Comparison of ENCODE assay signal across 17 cellular contexts in the genomic region with DNA sequence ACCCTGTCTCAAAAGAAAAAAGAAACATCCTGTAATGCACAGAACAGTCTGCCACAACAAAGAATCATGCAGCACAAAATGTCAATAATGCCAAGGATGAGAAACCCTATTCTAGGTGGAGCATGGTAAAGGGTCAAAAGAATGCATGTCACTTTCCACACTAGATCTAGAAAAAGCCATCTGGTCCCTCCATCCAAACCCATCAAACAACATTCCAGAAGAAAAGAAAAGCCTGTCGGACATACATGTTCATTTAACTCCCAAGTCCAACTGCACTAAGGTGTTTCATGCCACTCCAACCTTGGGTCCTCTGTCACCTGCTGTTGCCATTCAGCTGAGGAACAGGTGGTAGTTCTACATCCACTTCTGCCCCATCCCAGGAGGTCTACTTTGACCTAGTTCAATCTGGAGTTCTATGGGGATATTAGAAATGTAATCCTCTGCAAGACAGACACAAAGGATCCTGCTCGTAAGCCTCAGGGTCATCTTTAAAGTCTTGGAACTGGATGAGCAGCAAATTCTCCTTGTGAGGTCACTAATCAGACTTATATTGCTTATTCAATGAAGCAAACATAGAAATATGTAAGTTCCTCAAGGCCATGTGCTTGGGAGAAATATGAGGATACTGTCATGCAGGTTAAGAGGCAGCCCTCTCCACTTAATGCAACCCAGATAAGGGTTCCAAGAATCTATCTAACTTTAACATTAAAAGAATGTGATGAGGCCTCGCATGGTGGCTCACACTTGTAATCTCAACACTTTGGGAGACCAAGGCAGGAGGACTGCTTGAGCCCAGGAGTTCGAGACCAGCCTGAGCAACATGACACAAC. TPM values are rescaled to one million over a fixed set of nuclear protein-coding genes. Genes with fewer than 3 reads are reported as not detected.
DNase-seq lines count a peak whose midpoint lies in the region; ATAC-seq and TF ChIP-seq lines count a peak whose summit lies in the region.
"Had no signal": no experiment of that assay in that cellular context is flagged by ENCODE, and none has a peak within 500 bp of the region (broad histone marks: within the 10 kb centered on the region; RNA-seq: fewer than 3 reads in every experiment).

No MANE protein-coding gene starts in this region.

- no peaks in the 10 kb centered on the region for H3K27me3 ChIP-seq in CD4-positive, CD25-positive, alpha-beta regulatory T cell (ENCODE audit: control insufficient read depth, insufficient read depth, low read length)
- H3K27me3 ChIP-seq in CD8-positive, alpha-beta T cell (ENCODE audit: insufficient read depth, low read length) = no peaks in the 10 kb centered on the region
- no peaks in the 10 kb centered on the region for H3K27me3 ChIP-seq in neutrophil
- H3K27me3 ChIP-seq: BE2C, SJSA1 had no signal

- peak overlapping the region; percentile 1 to 79 (median 54) for H3K4me3 Mint-ChIP-seq in CD4-positive, CD25-positive, alpha-beta regulatory T cell
- no peak overlapping the region for H3K4me3 Mint-ChIP-seq in CD8-positive, alpha-beta T cell
- peak overlapping the region; percentile 27 for H3K4me3 Mint-ChIP-seq in activated naive CD8-positive, alpha-beta T cell

- H3K36me3 ChIP-seq in CD4-positive, CD25-positive, alpha-beta regulatory T cell (ENCODE audit: control insufficient read depth, insufficient read depth, low read length) = peaks cover 43% of the 10 kb centered on the region
- peaks cover 5% of the 10 kb centered on the region for H3K36me3 ChIP-seq in CD8-positive, alpha-beta T cell (ENCODE audit: insufficient read depth, low read length)
- H3K36me3 ChIP-seq in neutrophil = peaks cover 51% of the 10 kb centered on the region

- H3K27me3 Mint-ChIP-seq in CD4-positive, CD25-positive, alpha-beta regulatory T cell = no peaks in the 10 kb centered on the region
- no peaks in the 10 kb centered on the region for H3K27me3 Mint-ChIP-seq in CD8-positive, alpha-beta T cell (ENCODE audit: low read depth)
- H3K27me3 Mint-ChIP-seq in activated naive CD8-positive, alpha-beta T cell = no peaks in the 10 kb centered on the region
- H3K27me3 Mint-ChIP-seq: IgD-negative memory B cell had no signal

- H3K4me1 ChIP-seq in CD4-positive, CD25-positive, alpha-beta regulatory T cell (ENCODE audit: control insufficient read depth, insufficient read depth, low read length, poor library complexity, severe bottlenecking) = peaks cover 38% of the 10 kb centered on the region
- H3K4me1 ChIP-seq in CD8-positive, alpha-beta T cell (ENCODE audit: insufficient read depth, low read length) = peaks cover 52% of the 10 kb centered on the region
- peaks cover 58 to 59% of the 10 kb centered on the region in 2 experiments for H3K4me1 ChIP-seq in neutrophil (ENCODE audit: control insufficient read depth in 1 of 2, insufficient read depth in 1 of 2, low read depth in 1 of 2, low read length in 1 of 2)

- intact Hi-C loops in CD8-positive, alpha-beta T cell (cut with DNase I, micrococcal nuclease) = no loop called here

- peak overlapping the region in 2 of 3 donors; percentile 8 to 60 for H3K27ac Mint-ChIP-seq in CD4-positive, CD25-positive, alpha-beta regulatory T cell
- H3K27ac Mint-ChIP-seq in CD8-positive, alpha-beta T cell = peak overlapping the region; percentile 86
- peak overlapping the region; percentile 97 for H3K27ac Mint-ChIP-seq in activated naive CD8-positive, alpha-beta T cell

- no peak for ATAC-seq in CD4-positive, CD25-positive, alpha-beta regulatory T cell (ENCODE audit: low read depth in 2 of 2)
- ATAC-seq in CD8-positive, alpha-beta T cell = no peak
- no peak for ATAC-seq in HG03139 (IDR thresholded peaks at IDR 0.05; ENCODE audit: unreplicated experiment)
- ATAC-seq in HG02759 (IDR thresholded peaks at IDR 0.05; ENCODE audit: unreplicated experiment) = no peak
- ATAC-seq in GM19324 (IDR thresholded peaks at IDR 0.05; ENCODE audit: low FRiP score, unreplicated experiment) = no peak
- ATAC-seq: HCT116 had no signal

- peaks cover 0 to 1% (median 0%) of the 10 kb centered on the region in 7 donors for H3K9me3 Mint-ChIP-seq in CD4-positive, CD25-positive, alpha-beta regulatory T cell
- no peaks in the 10 kb centered on the region for H3K9me3 Mint-ChIP-seq in CD8-positive, alpha-beta T cell
- no peaks in the 10 kb centered on the region for H3K9me3 Mint-ChIP-seq in activated naive CD8-positive, alpha-beta T cell (ENCODE audit: low read depth)
- H3K9me3 Mint-ChIP-seq: IgD-negative memory B cell had no signal

- no peak for DNase-seq in CD4-positive, CD25-positive, alpha-beta regulatory T cell
- no peak for DNase-seq in CD8-positive, alpha-beta T cell
- DNase-seq: BE2C, COR-L47, DMS153, NCI-H1048, NCI-H146, NCI-H69 had no signal

- peaks cover 30% of the 10 kb centered on the region for H3K36me3 Mint-ChIP-seq in CD4-positive, CD25-positive, alpha-beta regulatory T cell
- peaks cover 59% of the 10 kb centered on the region for H3K36me3 Mint-ChIP-seq in CD8-positive, alpha-beta T cell
- peaks cover 13% of the 10 kb centered on the region for H3K36me3 Mint-ChIP-seq in activated naive CD8-positive, alpha-beta T cell

- H3K27ac ChIP-seq in CD4-positive, CD25-positive, alpha-beta regulatory T cell (ENCODE audit: insufficient read depth, low read length, poor library complexity, severe bottlenecking) = no peak overlapping the region
- no peak overlapping the region for H3K27ac ChIP-seq in CD8-positive, alpha-beta T cell (ENCODE audit: low read depth, low read length)
- peak overlapping the region; percentile 78 for H3K27ac ChIP-seq in neutrophil
- H3K27ac ChIP-seq: RWPE1, SJSA1 had no signal

- H3K4me1 Mint-ChIP-seq in CD4-positive, CD25-positive, alpha-beta regulatory T cell = peaks cover 32 to 62% (median 48%) of the 10 kb centered on the region in 4 donors
- peaks cover 58% of the 10 kb centered on the region for H3K4me1 Mint-ChIP-seq in CD8-positive, alpha-beta T cell (ENCODE audit: low read depth)
- H3K4me1 Mint-ChIP-seq in activated naive CD8-positive, alpha-beta T cell (ENCODE audit: low read depth) = peaks cover 58% of the 10 kb centered on the region

- H3K4me3 ChIP-seq in CD4-positive, CD25-positive, alpha-beta regulatory T cell (ENCODE audit: low read depth, low read length) = peak overlapping the region; percentile 6
- H3K4me3 ChIP-seq in CD8-positive, alpha-beta T cell (ENCODE audit: low read depth, low read length) = no peak overlapping the region
- H3K4me3 ChIP-seq in neutrophil (ENCODE audit: low read depth in 1 of 2, low read length in 1 of 2) = no peak overlapping the region
- H3K4me3 ChIP-seq: SJSA1 had no signal

- POLR2A ChIA-PET in CD8-positive, alpha-beta T cell (lab: Charles Lee) = interaction anchor here (1.2 kb wide), 1 partner anchor 59 kb away, joined by 6 read pairs; no protein-coding TSS in a partner anchor

- no peak for TF ChIP-seq CTCF in CD8-positive, alpha-beta T cell (IDR thresholded peaks at IDR 0.05)
- TF ChIP-seq CTCF in neutrophil (IDR thresholded peaks at IDR 0.05) = no peak

- no peaks in the 10 kb centered on the region for H3K9me3 ChIP-seq in CD4-positive, CD25-positive, alpha-beta regulatory T cell (ENCODE audit: control insufficient read depth in 2 of 2, low read length in 2 of 2)
- no peaks in the 10 kb centered on the region for H3K9me3 ChIP-seq in CD8-positive, alpha-beta T cell (ENCODE audit: low read length)
- H3K9me3 ChIP-seq in neutrophil = no peaks in the 10 kb centered on the region
- H3K9me3 ChIP-seq: BE2C, SJSA1 had no signal

- CTCF ChIA-PET in CD8-positive, alpha-beta T cell (lab: Charles Lee) = interaction anchor here (0.7 to 1.1 kb wide), 3 partner anchors 24 to 185 kb away, joined by 3 read pairs; a partner anchor contains a TSS

RNA-seq across cellular contexts. Expression of a gene that starts 3.7 kb away (rescaled TPM):
- 40.9 TPM for total RNA-seq in CD4-positive, CD25-positive, alpha-beta regulatory T cell
- 10 to 100 TPM; 39.5 to 46.4 (median 41.8) TPM for polyA plus RNA-seq in CD4-positive, CD25-positive, alpha-beta regulatory T cell
- 10 to 100 TPM; 32.4 to 34.6 TPM for total RNA-seq in CD8-positive, alpha-beta T cell

RNA-seq across cellular contexts. Expression of a gene that starts 10.9 kb away (rescaled TPM):
- 28.2 TPM for total RNA-seq in CD4-positive, CD25-positive, alpha-beta regulatory T cell
- polyA plus RNA-seq in CD4-positive, CD25-positive, alpha-beta regulatory T cell = 10 to 100 TPM; 21.1 to 24.5 (median 22.2) TPM
- 10 to 100 TPM; 11.5 to 12.8 TPM for total RNA-seq in CD8-positive, alpha-beta T cell

RNA-seq across cellular contexts. Expression of a gene that starts 11.0 kb away (rescaled TPM):
- total RNA-seq in CD4-positive, CD25-positive, alpha-beta regulatory T cell = 48.0 TPM
- polyA plus RNA-seq in CD4-positive, CD25-positive, alpha-beta regulatory T cell = 100 to 1,000 TPM in 2 of 4 donors, 10 to 100 TPM in 2; 90.9 to 109 (median 98.6) TPM
- total RNA-seq in CD8-positive, alpha-beta T cell = 10 to 100 TPM; 64.7 to 75.5 TPM

RNA-seq across cellular contexts. Expression of a gene that starts 25.0 kb away (rescaled TPM):
- total RNA-seq in CD4-positive, CD25-positive, alpha-beta regulatory T cell = 115 TPM
- polyA plus RNA-seq in CD4-positive, CD25-positive, alpha-beta regulatory T cell = 100 to 1,000 TPM; 147 to 188 (median 171) TPM
- total RNA-seq in CD8-positive, alpha-beta T cell = 10 to 100 TPM; 94.7 to 96.6 TPM

RNA-seq across cellular contexts. Expression of a gene that starts 30.5 kb away (rescaled TPM):
- total RNA-seq in CD4-positive, CD25-positive, alpha-beta regulatory T cell = 36.9 TPM
- 10 to 100 TPM; 18.8 to 27.0 (median 22.1) TPM for polyA plus RNA-seq in CD4-positive, CD25-positive, alpha-beta regulatory T cell
- 10 to 100 TPM; 34.8 to 38.1 TPM for total RNA-seq in CD8-positive, alpha-beta T cell

Comparison
In these comparisons a context has a peak if more than half of its experiments do, and no peak if none do; other contexts are left out.
1. H3K27ac Mint-ChIP-seq: peak in every context shown above with its lines; median percentile 97 in activated naive CD8-positive, alpha-beta T cell; 86 in CD8-positive, alpha-beta T cell; 34 in CD4-positive, CD25-positive, alpha-beta regulatory T cell.